Comparison of ENCODE assay signal across 8 cellular contexts in genomic region chr1:28104866-28105467, GRCh38. TPM values are rescaled to one million over a fixed set of nuclear protein-coding genes. Genes with fewer than 3 reads are reported as not detected.
DNase-seq lines count a peak whose midpoint lies in the region; ATAC-seq and TF ChIP-seq lines count a peak whose summit lies in the region.

No MANE protein-coding gene starts in this region.

- H3K27ac Mint-ChIP-seq in osteocyte (ENCODE audit: unreplicated experiment): no peak overlapping the region

- no peaks in the 10 kb centered on the region for H3K27me3 Mint-ChIP-seq in osteocyte (ENCODE audit: unreplicated experiment)
- H3K27me3 Mint-ChIP-seq in activated T-cell treated with anti-CD3 and anti-CD28 coated beads, Interleukin-2, amount 50 U/mL, for 4 hours (ENCODE audit: low read depth): no peaks in the 10 kb centered on the region

- TF ChIP-seq CTCF in osteocyte (IDR thresholded peaks at IDR 0.05): no peak

- H3K36me3 Mint-ChIP-seq in osteocyte (ENCODE audit: unreplicated experiment): no peaks in the 10 kb centered on the region
- no peaks in the 10 kb centered on the region for H3K36me3 Mint-ChIP-seq in activated T-cell treated with anti-CD3 and anti-CD28 coated beads, Interleukin-2, amount 50 U/mL, for 4 hours (ENCODE audit: insufficient read depth)

- DNase-seq in H7 (peak; percentile 83), SK-N-DZ (ENCODE audit: low spot score) (peak; percentile 52), head of caudate nucleus (peak; percentile 44 to 91 (median 81)), osteocyte (ENCODE audit: extremely low spot score, unreplicated experiment) (peak; percentile 44)
- DNase-seq in activated CD4-positive, alpha-beta T cell treated with anti-CD3 and anti-CD28 coated beads for 4 hours: no peak
- no peak for DNase-seq in activated T-cell treated with anti-CD3 and anti-CD28 coated beads, Interleukin-2, amount 50 U/mL, for 4 hours

- ATAC-seq in HG02938 (IDR thresholded peaks at IDR 0.05; ENCODE audit: unreplicated experiment) (no peak), HG03342 (IDR thresholded peaks at IDR 0.05; ENCODE audit: unreplicated experiment) (no peak)
- ATAC-seq in activated T-cell treated with anti-CD3 and anti-CD28 coated beads, Interleukin-2, amount 50 U/mL, for 4 hours: no peak

- H3K4me3 Mint-ChIP-seq in osteocyte (ENCODE audit: unreplicated experiment): peak overlapping the region; percentile 52
- H3K4me3 Mint-ChIP-seq in activated T-cell treated with anti-CD3 and anti-CD28 coated beads, Interleukin-2, amount 50 U/mL, for 4 hours: no peak overlapping the region

- no peaks in the 10 kb centered on the region for H3K4me1 Mint-ChIP-seq in osteocyte (ENCODE audit: unreplicated experiment)
- no peaks in the 10 kb centered on the region for H3K4me1 Mint-ChIP-seq in activated T-cell treated with anti-CD3 and anti-CD28 coated beads, Interleukin-2, amount 50 U/mL, for 4 hours (ENCODE audit: low read depth)

- intact Hi-C loops in head of caudate nucleus (cut with DNase I): no loop called here

- H3K36me3 ChIP-seq in H7 (replicated peaks; ENCODE audit: control insufficient read depth, insufficient read depth, low read length): no peaks in the 10 kb centered on the region

- H3K27me3 ChIP-seq in H7 (ENCODE audit: control insufficient read depth, insufficient read depth, low read length): no peaks in the 10 kb centered on the region

- H3K9me3 Mint-ChIP-seq in osteocyte (ENCODE audit: unreplicated experiment): no peaks in the 10 kb centered on the region
- no peaks in the 10 kb centered on the region for H3K9me3 Mint-ChIP-seq in activated T-cell treated with anti-CD3 and anti-CD28 coated beads, Interleukin-2, amount 50 U/mL, for 4 hours

- H3K4me3 ChIP-seq in H7 (ENCODE audit: insufficient read depth, low read depth, low read length): no peak overlapping the region

RNA-seq across cellular contexts. Expression of gene EYA3, which starts 16.6 kb away (rescaled TPM):
- 26.6 and 38.3 TPM in 2 replicates for total RNA-seq in H7 (2014; rRNA removed; shearing (Covaris generic))
- polyA plus RNA-seq in SK-N-DZ (2014; cell fraction: cytosol; rRNA removed): 11.8 and 18.6 TPM in 2 replicates
- polyA plus RNA-seq in SK-N-DZ (2014; cell fraction: nucleus; rRNA removed): 9.3 and 17.9 TPM in 2 replicates
- 17.5 and 18.4 TPM in 2 replicates for total RNA-seq in osteocyte
- total RNA-seq in activated T-cell treated with anti-CD3 and anti-CD28 coated beads, Interleukin-2, amount 50 U/mL, for 4 hours: 10 to 100 TPM; 26.6 to 29.6 (median 28.1) TPM

Comparison
In these comparisons a context has a peak if more than half of its experiments do, and no peak if none do; other contexts are left out.
1. DNase-seq: peak in H7 (single experiment), SK-N-DZ (single experiment), head of caudate nucleus (42 of 42) and osteocyte (single experiment); none in activated CD4-positive, alpha-beta T cell treated with anti-CD3 and anti-CD28 coated beads for 4 hours (0 of 2) and activated T-cell treated with anti-CD3 and anti-CD28 coated beads, Interleukin-2, amount 50 U/mL, for 4 hours (single experiment).